17 cellular contexts compared by ENCODE assay signal in the genomic region with DNA sequence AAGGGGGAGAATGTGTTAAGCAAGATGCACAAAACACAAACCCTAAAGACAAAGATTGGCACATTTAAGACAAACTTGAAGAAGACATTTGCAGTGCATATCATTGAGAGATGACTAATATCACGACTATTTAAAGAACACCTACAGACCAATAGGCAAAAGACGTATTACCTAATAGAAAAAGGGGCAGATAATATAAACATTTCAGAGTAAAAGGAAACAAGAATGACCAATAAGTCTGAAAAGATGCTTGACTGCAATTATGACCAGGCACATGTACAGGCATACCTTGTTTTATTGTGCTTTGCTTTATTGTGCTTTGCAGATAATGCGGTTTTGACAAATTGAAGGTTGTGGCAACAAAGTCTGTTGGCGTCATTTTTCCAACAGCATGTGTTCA. TPM values are rescaled to one million over a fixed set of nuclear protein-coding genes. Genes with fewer than 3 reads are reported as not detected.
DNase-seq lines count a peak whose midpoint lies in the region; ATAC-seq and TF ChIP-seq lines count a peak whose summit lies in the region.
"Had no signal": no experiment of that assay in that cellular context is flagged by ENCODE, and none has a peak within 500 bp of the region (broad histone marks: within the 10 kb centered on the region; RNA-seq: fewer than 3 reads in every experiment).

No MANE protein-coding gene starts in this region.

- H3K27ac ChIP-seq in HEK293 (ENCODE audit: extremely low read depth, low read depth, low read length) (no peak overlapping the region), RWPE2 (ENCODE audit: poor library complexity, severe bottlenecking) (no peak overlapping the region), right atrium auricular region (no peak overlapping the region), caudate nucleus (ENCODE audit: low read depth, low read length) (no peak overlapping the region)
- H3K27ac ChIP-seq: SJSA1 had no signal

- DNase-seq in Calu3 (no peak), RWPE2 (ENCODE audit: low spot score) (no peak), choroid plexus epithelial cell (ENCODE audit: low read depth) (peak; percentile 51), NCI-H2227 treated with DMSO at 0.1 percent for 48 hours (lab: John Stamatoyannopoulos, UW) (no peak), right atrium auricular region (ENCODE audit: low spot score) (no peak), caudate nucleus (lab: John Stamatoyannopoulos, UW) (no peak), DMS 273 (lab: John Stamatoyannopoulos, UW; ENCODE audit: unreplicated experiment) (no peak)
- DNase-seq: BE2C, DMS 273 treated with DMSO at 0.1 percent for 48 hours, H9, NCI-H1092, NCI-H510A treated with DMSO at 0.1 percent for 48 hours, NCI-H748 treated with DMSO at 0.1 percent for 48 hours, T-helper 1 cell had no signal

- POLR2A ChIA-PET in HEK293 (lab: Yijun Ruan, JAX): no interaction called here

- peak; percentile 37 for ATAC-seq in RWPE2 (ENCODE audit: low read depth)
- ATAC-seq: Panc1 had no signal

- peaks cover 29% of the 10 kb centered on the region for H3K36me3 Mint-ChIP-seq in Calu3 (ENCODE audit: insufficient read depth, unreplicated experiment)

- BruUV-seq in Calu3 (replicated peaks; lab: Mats Ljungman, UMichigan): no TSS peak

- H3K4me3 ChIP-seq in HEK293 (ENCODE audit: low read depth, low read length) (no peak overlapping the region), RWPE2 (ENCODE audit: severe bottlenecking) (no peak overlapping the region), choroid plexus epithelial cell (ENCODE audit: low read depth, low read length) (no peak overlapping the region), right atrium auricular region (no peak overlapping the region)
- H3K4me3 ChIP-seq: SJSA1 had no signal

- intact Hi-C loops in Calu3 (cut with micrococcal nuclease; ENCODE audit: unreplicated experiment): no loop called here

- H3K9me3 Mint-ChIP-seq in Calu3 (ENCODE audit: low read depth, unreplicated experiment): no peaks in the 10 kb centered on the region
- H3K9me3 Mint-ChIP-seq: H9 had no signal

- peaks cover 34% of the 10 kb centered on the region for H3K4me1 ChIP-seq in HEK293 (ENCODE audit: control insufficient read depth, insufficient read depth, low read length)
- peaks cover 34% of the 10 kb centered on the region for H3K4me1 ChIP-seq in RWPE2 (ENCODE audit: insufficient read depth, poor library complexity, severe bottlenecking)
- peaks cover 0 to 18% of the 10 kb centered on the region in 2 donors for H3K4me1 ChIP-seq in right atrium auricular region
- H3K4me1 ChIP-seq: BE2C had no signal

- TF ChIP-seq CTCF in Calu3 (IDR thresholded peaks at IDR 0.05; ENCODE audit: unreplicated experiment): no peak
- TF ChIP-seq CTCF in HEK293 (tag by site-specific recombination; IDR thresholded peaks at IDR 0.05): no peak
- TF ChIP-seq CTCF in RWPE2 (IDR thresholded peaks at IDR 0.05; ENCODE audit: poor library complexity, severe bottlenecking): no peak
- TF ChIP-seq CTCF in choroid plexus epithelial cell (conservative IDR thresholded peaks at IDR 0.05; ENCODE audit: low read depth, low read length): no peak
- TF ChIP-seq CTCF in right atrium auricular region (IDR thresholded peaks at IDR 0.05): no peak

- H3K27ac Mint-ChIP-seq in Calu3 (ENCODE audit: unreplicated experiment): peak overlapping the region; percentile 19
- H3K27ac Mint-ChIP-seq: H9 had no signal

- no peaks in the 10 kb centered on the region for H3K27me3 Mint-ChIP-seq in Calu3 (ENCODE audit: unreplicated experiment)

- H3K4me3 Mint-ChIP-seq in Calu3 (ENCODE audit: low read depth, unreplicated experiment): no peak overlapping the region
- H3K4me3 Mint-ChIP-seq: H9 had no signal

- H3K9me3 ChIP-seq in HEK293 (ENCODE audit: control insufficient read depth, insufficient read depth, low read depth, low read length): no peaks in the 10 kb centered on the region
- no peaks in the 10 kb centered on the region for H3K9me3 ChIP-seq in RWPE2 (ENCODE audit: severe bottlenecking)
- H3K9me3 ChIP-seq in right atrium auricular region: no peaks in the 10 kb centered on the region
- H3K9me3 ChIP-seq: BE2C, SJSA1 had no signal

- H3K27me3 ChIP-seq in RWPE2 (ENCODE audit: insufficient read depth, poor library complexity, severe bottlenecking): no peaks in the 10 kb centered on the region
- H3K27me3 ChIP-seq in right atrium auricular region: no peaks in the 10 kb centered on the region
- H3K27me3 ChIP-seq: BE2C, SJSA1 had no signal

- H3K36me3 ChIP-seq in HEK293 (ENCODE audit: control insufficient read depth in 2 of 2, insufficient read depth in 1 of 2, low read length in 2 of 2) (peaks cover 11 to 12% of the 10 kb centered on the region in 2 experiments; a peak in 2 of 3 replicates), RWPE2 (ENCODE audit: low read depth) (peaks cover 27% of the 10 kb centered on the region), right atrium auricular region (no peaks in the 10 kb centered on the region)

- H3K4me1 Mint-ChIP-seq in Calu3 (ENCODE audit: low read depth, unreplicated experiment): peaks cover 41% of the 10 kb centered on the region

- CTCF ChIA-PET in Calu3 (lab: Charles Lee) (no interaction called here), HEK293 (lab: Yijun Ruan, JAX) (no interaction called here)

TF ChIP-seq in HEK293, 187 proteins besides CTCF, POLR2A, EP300 and RAD21:
- 0 out of 2 replicates have a peak, but pooled peaks have one; percentile 11 for TF ChIP-seq ZNF692 (tag by site-specific recombination; IDR thresholded peaks at IDR 0.05)
- TF ChIP-seq ZNF366 (tag by site-specific recombination; conservative IDR thresholded peaks at IDR 0.05): 0 out of 2 replicates have a peak, but pooled peaks have one; percentile 10
- TF ChIP-seq SP7 (tag by site-specific recombination; IDR thresholded peaks at IDR 0.05): 0 out of 2 replicates have a peak, but pooled peaks have one; percentile 21
- peak; percentile 67 for TF ChIP-seq ZNF335 (tag by site-specific recombination; conservative IDR thresholded peaks at IDR 0.05)
- no peak for TF ChIP-seq GLI4 (tag by site-specific recombination; IDR thresholded peaks at IDR 0.05)
- no peak for TF ChIP-seq ZFHX2 (tag by site-specific recombination; conservative IDR thresholded peaks at IDR 0.05)
- TF ChIP-seq PRDM6 (tag by site-specific recombination; IDR thresholded peaks at IDR 0.05): peak; percentile 61

RNA-seq across cellular contexts. Expression of gene HACD3, which starts 4.9 kb away (rescaled TPM):
- total RNA-seq in Calu3 (2022) (125 and 135 TPM in 2 replicates), right atrium auricular region (10 to 100 TPM; 15.3 to 20.5 TPM)

RNA-seq across cellular contexts. Expression of gene DPP8, which starts 17.7 kb away (rescaled TPM):
- total RNA-seq in Calu3 (2022) (41.2 and 45.9 TPM in 2 replicates), right atrium auricular region (10 to 100 TPM; 22.2 to 28.8 TPM)
